Comparison of ENCODE assay signal across 1 cellular context in genomic region chr12:48851883-48852733, GRCh38.
TF ChIP-seq lines count a peak whose summit lies in the region.

TSS of gene DDX23 (minus strand) at chr12:48852163. CDS start at chr12:48845782, 6,381 bp downstream.

TF ChIP-seq in GM12878, 131 proteins besides CTCF, POLR2A, EP300 and RAD21 (continued from another document and continues in another):
- TF ChIP-seq, protein P1, sequence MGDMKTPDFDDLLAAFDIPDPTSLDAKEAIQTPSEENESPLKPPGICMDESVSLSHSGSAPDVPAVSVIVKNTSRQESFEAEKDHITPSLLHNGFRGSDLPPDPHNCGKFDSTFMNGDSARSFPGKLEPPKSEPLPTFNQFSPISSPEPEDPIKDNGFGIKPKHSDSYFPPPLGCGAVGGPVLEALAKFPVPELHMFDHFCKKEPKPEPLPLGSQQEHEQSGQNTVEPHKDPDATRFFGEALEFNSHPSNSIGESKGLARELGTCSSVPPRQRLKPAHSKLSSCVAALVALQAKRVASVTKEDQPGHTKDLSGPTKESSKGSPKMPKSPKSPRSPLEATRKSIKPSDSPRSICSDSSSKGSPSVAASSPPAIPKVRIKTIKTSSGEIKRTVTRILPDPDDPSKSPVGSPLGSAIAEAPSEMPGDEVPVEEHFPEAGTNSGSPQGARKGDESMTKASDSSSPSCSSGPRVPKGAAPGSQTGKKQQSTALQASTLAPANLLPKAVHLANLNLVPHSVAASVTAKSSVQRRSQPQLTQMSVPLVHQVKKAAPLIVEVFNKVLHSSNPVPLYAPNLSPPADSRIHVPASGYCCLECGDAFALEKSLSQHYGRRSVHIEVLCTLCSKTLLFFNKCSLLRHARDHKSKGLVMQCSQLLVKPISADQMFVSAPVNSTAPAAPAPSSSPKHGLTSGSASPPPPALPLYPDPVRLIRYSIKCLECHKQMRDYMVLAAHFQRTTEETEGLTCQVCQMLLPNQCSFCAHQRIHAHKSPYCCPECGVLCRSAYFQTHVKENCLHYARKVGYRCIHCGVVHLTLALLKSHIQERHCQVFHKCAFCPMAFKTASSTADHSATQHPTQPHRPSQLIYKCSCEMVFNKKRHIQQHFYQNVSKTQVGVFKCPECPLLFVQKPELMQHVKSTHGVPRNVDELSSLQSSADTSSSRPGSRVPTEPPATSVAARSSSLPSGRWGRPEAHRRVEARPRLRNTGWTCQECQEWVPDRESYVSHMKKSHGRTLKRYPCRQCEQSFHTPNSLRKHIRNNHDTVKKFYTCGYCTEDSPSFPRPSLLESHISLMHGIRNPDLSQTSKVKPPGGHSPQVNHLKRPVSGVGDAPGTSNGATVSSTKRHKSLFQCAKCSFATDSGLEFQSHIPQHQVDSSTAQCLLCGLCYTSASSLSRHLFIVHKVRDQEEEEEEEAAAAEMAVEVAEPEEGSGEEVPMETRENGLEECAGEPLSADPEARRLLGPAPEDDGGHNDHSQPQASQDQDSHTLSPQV (IDR thresholded peaks at IDR 0.05), result no peak
- peak; percentile 80 to 81 for TF ChIP-seq IKZF2 (IDR thresholded peaks at IDR 0.05)
- TF ChIP-seq NRF1 (conservative IDR thresholded peaks at IDR 0.05; ENCODE audit: low read depth, low read length), result no peak
- TF ChIP-seq NBN (IDR thresholded peaks at IDR 0.05), result peak; percentile 56
- TF ChIP-seq RB1 (IDR thresholded peaks at IDR 0.05; ENCODE audit: borderline replicate concordance), result peak; percentile 39; the same call in 1 of the 2 replicates
- peak; percentile 67; the same call in 1 of the 2 replicates for TF ChIP-seq ATF3 (IDR thresholded peaks at IDR 0.05; ENCODE audit: borderline replicate concordance, extremely low read depth, low read depth, low read length)
- no peak for TF ChIP-seq MYC (IDR thresholded peaks at IDR 0.05; ENCODE audit: insufficient read depth, insufficient read length, insufficient replicate concordance, low read length, severe bottlenecking)
- TF ChIP-seq JUNB (IDR thresholded peaks at IDR 0.05), result 0 out of 2 replicates have a peak, but pooled peaks have one; percentile 15
- TF ChIP-seq HCFC1 (IDR thresholded peaks at IDR 0.05; ENCODE audit: low read length), result peak; percentile 100
- TF ChIP-seq PAX5 (IDR thresholded peaks at IDR 0.05; ENCODE audit: borderline replicate concordance, low read depth, low read length), result peak; percentile 60; the same call in 1 of the 2 replicates
- TF ChIP-seq ZZZ3 (IDR thresholded peaks at IDR 0.05; ENCODE audit: control insufficient read depth, insufficient read length, low read depth), result no peak
- TF ChIP-seq NFXL1 (IDR thresholded peaks at IDR 0.05; ENCODE audit: borderline replicate concordance), result no peak
- no peak for TF ChIP-seq MYB (IDR thresholded peaks at IDR 0.05; ENCODE audit: borderline replicate concordance, low read depth, low read length)
- TF ChIP-seq MTA2 (IDR thresholded peaks at IDR 0.05; ENCODE audit: low read depth), result no peak; the same call in 1 of the 2 replicates
- TF ChIP-seq ZNF24 (IDR thresholded peaks at IDR 0.05), result no peak
- TF ChIP-seq ZNF274 (IDR thresholded peaks at IDR 0.05; ENCODE audit: insufficient read depth, insufficient read length), result no peak
- peak; percentile 45 for TF ChIP-seq SP1 (IDR thresholded peaks at IDR 0.05; ENCODE audit: low read depth, low read length)
- no peak for TF ChIP-seq NR2C2 (IDR thresholded peaks at IDR 0.05; ENCODE audit: borderline replicate concordance, control insufficient read depth, insufficient read length, low read depth)
- TF ChIP-seq FOS (IDR thresholded peaks at IDR 0.05; ENCODE audit: borderline replicate concordance, extremely low read depth, insufficient read length), result no peak
- no peak for TF ChIP-seq JUND (IDR thresholded peaks at IDR 0.05; ENCODE audit: low read depth, low read length)
- no peak for TF ChIP-seq STAT3 (IDR thresholded peaks at IDR 0.05; ENCODE audit: low read depth, low read length)
- TF ChIP-seq, protein P2, sequence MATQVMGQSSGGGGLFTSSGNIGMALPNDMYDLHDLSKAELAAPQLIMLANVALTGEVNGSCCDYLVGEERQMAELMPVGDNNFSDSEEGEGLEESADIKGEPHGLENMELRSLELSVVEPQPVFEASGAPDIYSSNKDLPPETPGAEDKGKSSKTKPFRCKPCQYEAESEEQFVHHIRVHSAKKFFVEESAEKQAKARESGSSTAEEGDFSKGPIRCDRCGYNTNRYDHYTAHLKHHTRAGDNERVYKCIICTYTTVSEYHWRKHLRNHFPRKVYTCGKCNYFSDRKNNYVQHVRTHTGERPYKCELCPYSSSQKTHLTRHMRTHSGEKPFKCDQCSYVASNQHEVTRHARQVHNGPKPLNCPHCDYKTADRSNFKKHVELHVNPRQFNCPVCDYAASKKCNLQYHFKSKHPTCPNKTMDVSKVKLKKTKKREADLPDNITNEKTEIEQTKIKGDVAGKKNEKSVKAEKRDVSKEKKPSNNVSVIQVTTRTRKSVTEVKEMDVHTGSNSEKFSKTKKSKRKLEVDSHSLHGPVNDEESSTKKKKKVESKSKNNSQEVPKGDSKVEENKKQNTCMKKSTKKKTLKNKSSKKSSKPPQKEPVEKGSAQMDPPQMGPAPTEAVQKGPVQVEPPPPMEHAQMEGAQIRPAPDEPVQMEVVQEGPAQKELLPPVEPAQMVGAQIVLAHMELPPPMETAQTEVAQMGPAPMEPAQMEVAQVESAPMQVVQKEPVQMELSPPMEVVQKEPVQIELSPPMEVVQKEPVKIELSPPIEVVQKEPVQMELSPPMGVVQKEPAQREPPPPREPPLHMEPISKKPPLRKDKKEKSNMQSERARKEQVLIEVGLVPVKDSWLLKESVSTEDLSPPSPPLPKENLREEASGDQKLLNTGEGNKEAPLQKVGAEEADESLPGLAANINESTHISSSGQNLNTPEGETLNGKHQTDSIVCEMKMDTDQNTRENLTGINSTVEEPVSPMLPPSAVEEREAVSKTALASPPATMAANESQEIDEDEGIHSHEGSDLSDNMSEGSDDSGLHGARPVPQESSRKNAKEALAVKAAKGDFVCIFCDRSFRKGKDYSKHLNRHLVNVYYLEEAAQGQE (IDR thresholded peaks at IDR 0.05; ENCODE audit: low read depth, low read length), result 0 out of 2 replicates have a peak, but pooled peaks have one; percentile 35
- TF ChIP-seq WRNIP1 (IDR thresholded peaks at IDR 0.05; ENCODE audit: borderline replicate concordance, low read depth, low read length), result no peak
- no peak for TF ChIP-seq ASH2L (IDR thresholded peaks at IDR 0.05; ENCODE audit: borderline replicate concordance, low read depth)
- peak; percentile 42; the same call in 1 of the 2 replicates for TF ChIP-seq POLR2AphosphoS2 (IDR thresholded peaks at IDR 0.05; ENCODE audit: low read depth, low read length)
- TF ChIP-seq KDM1A (IDR thresholded peaks at IDR 0.05; ENCODE audit: borderline replicate concordance), result no peak
- peak; percentile 48 for TF ChIP-seq SMAD1 (IDR thresholded peaks at IDR 0.05; ENCODE audit: low read depth, partially characterized antibody)
- TF ChIP-seq YBX1 (IDR thresholded peaks at IDR 0.05), result no peak
- TF ChIP-seq RUNX3 (IDR thresholded peaks at IDR 0.05; ENCODE audit: low read length), result peak; percentile 92
- peak; percentile 59; the same call in 1 of the 2 replicates for TF ChIP-seq GATAD2B (conservative IDR thresholded peaks at IDR 0.05; ENCODE audit: low read depth)
- TF ChIP-seq BMI1 (IDR thresholded peaks at IDR 0.05; ENCODE audit: borderline replicate concordance), result no peak
- TF ChIP-seq, protein P3, sequence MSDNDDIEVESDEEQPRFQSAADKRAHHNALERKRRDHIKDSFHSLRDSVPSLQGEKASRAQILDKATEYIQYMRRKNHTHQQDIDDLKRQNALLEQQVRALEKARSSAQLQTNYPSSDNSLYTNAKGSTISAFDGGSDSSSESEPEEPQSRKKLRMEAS (IDR thresholded peaks at IDR 0.05; ENCODE audit: low read depth, low read length), result peak; percentile 76
- TF ChIP-seq PKNOX1 (IDR thresholded peaks at IDR 0.05), result peak; percentile 39; the same call in 1 of the 2 replicates
- TF ChIP-seq MTA3 (IDR thresholded peaks at IDR 0.05; ENCODE audit: borderline replicate concordance, low read length), result no peak
- no peak for TF ChIP-seq ZBTB11 (CRISPR knock-in tag; IDR thresholded peaks at IDR 0.05)
- TF ChIP-seq USF2 (IDR thresholded peaks at IDR 0.05; ENCODE audit: borderline replicate concordance, low read depth, low read length), result no peak
- TF ChIP-seq ZNF207 (IDR thresholded peaks at IDR 0.05; ENCODE audit: borderline replicate concordance), result peak; percentile 68; the same call in 1 of the 2 replicates
- TF ChIP-seq RFX5 (IDR thresholded peaks at IDR 0.05; ENCODE audit: low read depth, low read length), result 0 out of 2 replicates have a peak, but pooled peaks have one; percentile 49
- no peak for TF ChIP-seq ZNF217 (IDR thresholded peaks at IDR 0.05)
- TF ChIP-seq HDAC6 (IDR thresholded peaks at IDR 0.05; ENCODE audit: unreplicated experiment), result no peak
- peak; percentile 66; the same call in 1 of the 2 replicates for TF ChIP-seq PML (IDR thresholded peaks at IDR 0.05; ENCODE audit: low read length)
- TF ChIP-seq CBX5 (IDR thresholded peaks at IDR 0.05; ENCODE audit: low read depth), result no peak
- TF ChIP-seq, protein P4, sequence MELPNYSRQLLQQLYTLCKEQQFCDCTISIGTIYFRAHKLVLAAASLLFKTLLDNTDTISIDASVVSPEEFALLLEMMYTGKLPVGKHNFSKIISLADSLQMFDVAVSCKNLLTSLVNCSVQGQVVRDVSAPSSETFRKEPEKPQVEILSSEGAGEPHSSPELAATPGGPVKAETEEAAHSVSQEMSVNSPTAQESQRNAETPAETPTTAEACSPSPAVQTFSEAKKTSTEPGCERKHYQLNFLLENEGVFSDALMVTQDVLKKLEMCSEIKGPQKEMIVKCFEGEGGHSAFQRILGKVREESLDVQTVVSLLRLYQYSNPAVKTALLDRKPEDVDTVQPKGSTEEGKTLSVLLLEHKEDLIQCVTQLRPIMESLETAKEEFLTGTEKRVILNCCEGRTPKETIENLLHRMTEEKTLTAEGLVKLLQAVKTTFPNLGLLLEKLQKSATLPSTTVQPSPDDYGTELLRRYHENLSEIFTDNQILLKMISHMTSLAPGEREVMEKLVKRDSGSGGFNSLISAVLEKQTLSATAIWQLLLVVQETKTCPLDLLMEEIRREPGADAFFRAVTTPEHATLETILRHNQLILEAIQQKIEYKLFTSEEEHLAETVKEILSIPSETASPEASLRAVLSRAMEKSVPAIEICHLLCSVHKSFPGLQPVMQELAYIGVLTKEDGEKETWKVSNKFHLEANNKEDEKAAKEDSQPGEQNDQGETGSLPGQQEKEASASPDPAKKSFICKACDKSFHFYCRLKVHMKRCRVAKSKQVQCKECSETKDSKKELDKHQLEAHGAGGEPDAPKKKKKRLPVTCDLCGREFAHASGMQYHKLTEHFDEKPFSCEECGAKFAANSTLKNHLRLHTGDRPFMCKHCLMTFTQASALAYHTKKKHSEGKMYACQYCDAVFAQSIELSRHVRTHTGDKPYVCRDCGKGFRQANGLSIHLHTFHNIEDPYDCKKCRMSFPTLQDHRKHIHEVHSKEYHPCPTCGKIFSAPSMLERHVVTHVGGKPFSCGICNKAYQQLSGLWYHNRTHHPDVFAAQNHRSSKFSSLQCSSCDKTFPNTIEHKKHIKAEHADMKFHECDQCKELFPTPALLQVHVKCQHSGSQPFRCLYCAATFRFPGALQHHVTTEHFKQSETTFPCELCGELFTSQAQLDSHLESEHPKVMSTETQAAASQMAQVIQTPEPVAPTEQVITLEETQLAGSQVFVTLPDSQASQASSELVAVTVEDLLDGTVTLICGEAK (IDR thresholded peaks at IDR 0.05; ENCODE audit: borderline replicate concordance), result peak; percentile 80; the same call in 1 of the 2 replicates
- TF ChIP-seq, protein P5, sequence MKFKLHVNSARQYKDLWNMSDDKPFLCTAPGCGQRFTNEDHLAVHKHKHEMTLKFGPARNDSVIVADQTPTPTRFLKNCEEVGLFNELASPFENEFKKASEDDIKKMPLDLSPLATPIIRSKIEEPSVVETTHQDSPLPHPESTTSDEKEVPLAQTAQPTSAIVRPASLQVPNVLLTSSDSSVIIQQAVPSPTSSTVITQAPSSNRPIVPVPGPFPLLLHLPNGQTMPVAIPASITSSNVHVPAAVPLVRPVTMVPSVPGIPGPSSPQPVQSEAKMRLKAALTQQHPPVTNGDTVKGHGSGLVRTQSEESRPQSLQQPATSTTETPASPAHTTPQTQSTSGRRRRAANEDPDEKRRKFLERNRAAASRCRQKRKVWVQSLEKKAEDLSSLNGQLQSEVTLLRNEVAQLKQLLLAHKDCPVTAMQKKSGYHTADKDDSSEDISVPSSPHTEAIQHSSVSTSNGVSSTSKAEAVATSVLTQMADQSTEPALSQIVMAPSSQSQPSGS (IDR thresholded peaks at IDR 0.05; ENCODE audit: low read length), result no peak
